Comparison of ENCODE assay signal across 10 cellular contexts in the genomic region with DNA sequence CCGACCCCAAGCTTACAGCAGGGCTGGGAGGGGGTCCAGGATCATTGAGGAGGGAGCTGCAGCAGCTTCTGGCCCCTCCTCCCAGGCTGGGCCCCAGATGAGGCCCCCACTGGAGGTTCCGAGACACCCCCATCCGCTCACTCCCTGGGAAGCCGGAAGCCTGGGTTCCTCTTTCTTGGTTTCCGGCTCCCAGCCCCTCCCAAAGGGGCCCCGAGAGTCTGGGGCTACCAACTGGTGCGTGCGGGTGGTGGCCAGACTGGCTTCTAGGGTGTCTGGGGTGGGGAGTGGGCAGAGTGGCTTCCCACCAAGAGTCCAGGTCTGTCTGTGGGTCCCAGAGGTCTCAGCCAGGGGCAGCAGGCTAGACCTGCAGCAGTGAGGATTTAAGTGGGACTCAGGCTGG. TPM values are rescaled to one million over a fixed set of nuclear protein-coding genes. Genes with fewer than 3 reads are reported as not detected.
A peak's percentile ranks its signal among the peaks of the same experiment; 100 is the strongest.
DNase-seq lines count a peak whose midpoint lies in the region; ATAC-seq and TF ChIP-seq lines count a peak whose summit lies in the region.
"Had no signal": no experiment of that assay in that cellular context is flagged by ENCODE, and none has a peak within 500 bp of the region (broad histone marks: within the 10 kb centered on the region; RNA-seq: fewer than 3 reads in every experiment).

No MANE protein-coding gene starts in this region.

- H3K4me3 Mint-ChIP-seq in CD14-positive monocyte = peak overlapping the region; percentile 95 to 97
- peak overlapping the region; percentile 96 for H3K4me3 Mint-ChIP-seq in activated CD8-positive, alpha-beta T cell treated with anti-CD3 and anti-CD28 coated beads, Interleukin-2, amount 10 ng/mL, durations not matched to agents 7 days and 5 days

- POLR2A ChIA-PET in activated CD8-positive, alpha-beta T cell treated with anti-CD3 and anti-CD28 coated beads, Interleukin-2, amount 10 ng/mL, durations not matched to agents 7 days and 5 days (lab: Charles Lee) = interaction anchor here (1.0 to 2.2 kb wide), 2 partner anchors 11 to 39 kb away, joined by 5 to 11 read pairs; no protein-coding TSS in a partner anchor
- POLR2A ChIA-PET in HEK293T (lab: Yijun Ruan, JAX) = no interaction called here

- CTCF ChIA-PET in activated CD8-positive, alpha-beta T cell treated with anti-CD3 and anti-CD28 coated beads, Interleukin-2, amount 10 ng/mL, durations not matched to agents 7 days and 5 days (lab: Charles Lee) = interaction anchor here (0.6 to 2.8 kb wide), 5 partner anchors 8 to 854 kb away, joined by 3 to 18 read pairs (median 7); partner anchors contain the start of gene PRPF6
- CTCF ChIA-PET in HEK293T (lab: Yijun Ruan, JAX) = no interaction called here

- no peaks in the 10 kb centered on the region for H3K27me3 ChIP-seq in layer of hippocampus (ENCODE audit: control insufficient read depth, insufficient read depth, low read length)

- peaks cover 43% of the 10 kb centered on the region for H3K4me1 Mint-ChIP-seq in CD14-positive monocyte
- H3K4me1 Mint-ChIP-seq in activated CD8-positive, alpha-beta T cell treated with anti-CD3 and anti-CD28 coated beads, Interleukin-2, amount 10 ng/mL, durations not matched to agents 7 days and 5 days (ENCODE audit: low read depth) = peaks cover 55% of the 10 kb centered on the region

- H3K27me3 Mint-ChIP-seq in CD14-positive monocyte (ENCODE audit: low read depth in 3 of 3) = peaks cover 1 to 3% (median 3%) of the 10 kb centered on the region in 3 donors
- H3K27me3 Mint-ChIP-seq in activated CD8-positive, alpha-beta T cell treated with anti-CD3 and anti-CD28 coated beads, Interleukin-2, amount 10 ng/mL, durations not matched to agents 7 days and 5 days (ENCODE audit: low read depth) = no peaks in the 10 kb centered on the region

- no peaks in the 10 kb centered on the region for H3K9me3 Mint-ChIP-seq in CD14-positive monocyte
- H3K9me3 Mint-ChIP-seq in activated CD8-positive, alpha-beta T cell treated with anti-CD3 and anti-CD28 coated beads, Interleukin-2, amount 10 ng/mL, durations not matched to agents 7 days and 5 days (ENCODE audit: insufficient read depth) = no peaks in the 10 kb centered on the region

- DNase-seq in CD14-positive monocyte (ENCODE audit: low spot score) = no peak
- DNase-seq in activated CD8-positive, alpha-beta T cell treated with anti-CD3 and anti-CD28 coated beads, Interleukin-2, amount 10 ng/mL, durations not matched to agents 7 days and 5 days = peak; percentile 72
- no peak for DNase-seq in HEK293T (ENCODE audit: extremely low spot score)
- no peak for DNase-seq in G401 (ENCODE audit: low spot score)

- intact Hi-C loops in CD14-positive monocyte (cut with micrococcal nuclease) = no loop called here

- peaks cover 31 to 47% of the 10 kb centered on the region in 2 donors for H3K36me3 Mint-ChIP-seq in CD14-positive monocyte
- peaks cover 51% of the 10 kb centered on the region for H3K36me3 Mint-ChIP-seq in activated CD8-positive, alpha-beta T cell treated with anti-CD3 and anti-CD28 coated beads, Interleukin-2, amount 10 ng/mL, durations not matched to agents 7 days and 5 days (ENCODE audit: low read depth)

- peak overlapping the region; percentile 30 for H3K27ac ChIP-seq in layer of hippocampus (ENCODE audit: low read depth, low read length)

- H3K27ac Mint-ChIP-seq in CD14-positive monocyte = peak overlapping the region; percentile 82 to 94 (median 92)
- H3K27ac Mint-ChIP-seq in activated CD8-positive, alpha-beta T cell treated with anti-CD3 and anti-CD28 coated beads, Interleukin-2, amount 10 ng/mL, durations not matched to agents 7 days and 5 days = peak overlapping the region; percentile 93

- in situ Hi-C loops in G401 (cut with HindIII; ENCODE audit: low sequenced_read_pairs) = no loop called here

- no peak for TF ChIP-seq CTCF in CD14-positive monocyte (IDR thresholded peaks at IDR 0.05)

- peak; percentile 34 for ATAC-seq in GM21786 (IDR thresholded peaks at IDR 0.05; ENCODE audit: unreplicated experiment)
- ATAC-seq in activated CD8-positive, alpha-beta T cell treated with anti-CD3 and anti-CD28 coated beads, Interleukin-2, amount 10 ng/mL, durations not matched to agents 7 days and 5 days = peak; percentile 10
- ATAC-seq in GM21619 (IDR thresholded peaks at IDR 0.05; ENCODE audit: unreplicated experiment) = no peak
- no peak for ATAC-seq in GM21576 (IDR thresholded peaks at IDR 0.05; ENCODE audit: unreplicated experiment)

TF ChIP-seq in HEK293T, 16 proteins besides CTCF, POLR2A, EP300 and RAD21:
- no peak for TF ChIP-seq SUZ12 (IDR thresholded peaks at IDR 0.05)
- TF ChIP-seq LEF1 (IDR thresholded peaks at IDR 0.05; ENCODE audit: borderline replicate concordance) = no peak
- no peak for TF ChIP-seq PKNOX1 (IDR thresholded peaks at IDR 0.05)
- TF ChIP-seq ARNT (IDR thresholded peaks at IDR 0.05) = no peak
- TF ChIP-seq NFRKB (IDR thresholded peaks at IDR 0.05) = no peak
- TF ChIP-seq CTBP1 (IDR thresholded peaks at IDR 0.05; ENCODE audit: borderline replicate concordance) = no peak
- no peak for TF ChIP-seq BHLHE40 (IDR thresholded peaks at IDR 0.05; ENCODE audit: borderline replicate concordance)
- no peak for TF ChIP-seq ELF4 (IDR thresholded peaks at IDR 0.05)
- TF ChIP-seq HDGF (IDR thresholded peaks at IDR 0.05; ENCODE audit: borderline replicate concordance) = no peak
- TF ChIP-seq FOXK2 (IDR thresholded peaks at IDR 0.05) = no peak
- TF ChIP-seq FOXM1 (IDR thresholded peaks at IDR 0.05; ENCODE audit: borderline replicate concordance) = no peak

RNA-seq across cellular contexts. Expression of gene RGS19, which starts 2.2 kb away (rescaled TPM):
- 100 to 1,000 TPM; 244 to 280 TPM for polyA plus RNA-seq in CD14-positive monocyte
- 100 to 1,000 TPM; 130 to 135 TPM for total RNA-seq in activated CD8-positive, alpha-beta T cell treated with anti-CD3 and anti-CD28 coated beads, Interleukin-2, amount 10 ng/mL, durations not matched to agents 7 days and 5 days
- total RNA-seq in G401 (2014; rRNA removed; shearing (Covaris generic)) = 32.9 and 33.4 TPM in 2 replicates

RNA-seq across cellular contexts. Expression of gene OPRL1, which starts 2.8 kb away (rescaled TPM):
- polyA plus RNA-seq in CD14-positive monocyte = 1 to 10 TPM; 7.0 to 8.8 TPM
- 1 to 10 TPM; 1.5 to 2.0 TPM for total RNA-seq in activated CD8-positive, alpha-beta T cell treated with anti-CD3 and anti-CD28 coated beads, Interleukin-2, amount 10 ng/mL, durations not matched to agents 7 days and 5 days
- 4.2 and 5.0 TPM in 2 replicates for total RNA-seq in G401 (2014; rRNA removed; shearing (Covaris generic))

RNA-seq across cellular contexts. Expression of gene LKAAEAR1, which starts 7.1 kb away (rescaled TPM):
- under 1 TPM; 0.61 to 0.86 TPM for polyA plus RNA-seq in CD14-positive monocyte
- total RNA-seq in activated CD8-positive, alpha-beta T cell treated with anti-CD3 and anti-CD28 coated beads, Interleukin-2, amount 10 ng/mL, durations not matched to agents 7 days and 5 days = under 1 TPM; 0.34 to 0.61 TPM
- total RNA-seq in G401 (2014; rRNA removed; shearing (Covaris generic)) = not detected in 2 replicates
- total RNA-seq: NCI-H460, posterior vena cava had no signal

RNA-seq across cellular contexts. Expression of gene TCEA2, which starts 14.1 kb away (rescaled TPM):
- polyA plus RNA-seq in CD14-positive monocyte = 10 to 100 TPM; 15.7 to 16.0 TPM
- 10 to 100 TPM; 49.6 to 55.3 TPM for total RNA-seq in activated CD8-positive, alpha-beta T cell treated with anti-CD3 and anti-CD28 coated beads, Interleukin-2, amount 10 ng/mL, durations not matched to agents 7 days and 5 days
- 29.2 and 44.0 TPM in 2 replicates for total RNA-seq in G401 (2014; rRNA removed; shearing (Covaris generic))

RNA-seq across cellular contexts. Expression of gene SOX18, which starts 27.7 kb away (rescaled TPM):
- not detected for polyA plus RNA-seq in CD14-positive monocyte
- under 1 TPM; 0.13 to 0.21 TPM for total RNA-seq in activated CD8-positive, alpha-beta T cell treated with anti-CD3 and anti-CD28 coated beads, Interleukin-2, amount 10 ng/mL, durations not matched to agents 7 days and 5 days
- total RNA-seq in G401 (2014; rRNA removed; shearing (Covaris generic)) = 1.2 TPM in 1 of 2 replicates, not detected in the other

Comparison
In these comparisons a context has a peak if more than half of its experiments do, and no peak if none do; other contexts are left out.
1. ATAC-seq: peak in GM21786 (single experiment) and activated CD8-positive, alpha-beta T cell treated with anti-CD3 and anti-CD28 coated beads, Interleukin-2, amount 10 ng/mL, durations not matched to agents 7 days and 5 days (single experiment); none in GM21619 (single experiment) and GM21576 (single experiment).